In genomic region chr6:14772188-14772587, GRCh38 we compare ENCODE assay signal across 1 cellular context.
TF ChIP-seq lines count a peak whose summit lies in the region.

No MANE protein-coding gene starts in this region.

TF ChIP-seq in GM23338, 12 proteins besides CTCF, POLR2A, EP300 and RAD21:
- TF ChIP-seq ETS1 (IDR thresholded peaks at IDR 0.05) (no peak), CREB1 (CRISPR knock-in tag; IDR thresholded peaks at IDR 0.05; ENCODE audit: low read depth) (no peak), NANOG (IDR thresholded peaks at IDR 0.05; ENCODE audit: borderline replicate concordance) (no peak), EZH2 (IDR thresholded peaks at IDR 0.05; ENCODE audit: low read depth, unreplicated experiment) (no peak), ZNF331 (CRISPR knock-in tag; IDR thresholded peaks at IDR 0.05; ENCODE audit: low read depth) (no peak), EZH2phosphoT487 (IDR thresholded peaks at IDR 0.05; ENCODE audit: unreplicated experiment) (no peak), STAT1 (IDR thresholded peaks at IDR 0.05; ENCODE audit: unreplicated experiment) (no peak), JUNB (IDR thresholded peaks at IDR 0.05; ENCODE audit: unreplicated experiment) (no peak), ZNF114 (CRISPR knock-in tag; IDR thresholded peaks at IDR 0.05) (no peak), ZNF462 (CRISPR knock-in tag; IDR thresholded peaks at IDR 0.05) (no peak), REST (IDR thresholded peaks at IDR 0.05; ENCODE audit: unreplicated experiment) (no peak)
